Comparison of ENCODE assay signal across 23 cellular contexts in genomic region chr20:316316-317068, GRCh38. TPM values are rescaled to one million over a fixed set of nuclear protein-coding genes. Genes with fewer than 3 reads are reported as not detected.
DNase-seq lines count a peak whose midpoint lies in the region; ATAC-seq and TF ChIP-seq lines count a peak whose summit lies in the region.
"Had no signal": no experiment of that assay in that cellular context is flagged by ENCODE, and none has a peak within 500 bp of the region (broad histone marks: within the 10 kb centered on the region; RNA-seq: fewer than 3 reads in every experiment).

No MANE protein-coding gene starts in this region.

- DNase-seq in AG04450 (ENCODE audit: low read depth, low spot score): no peak
- peak; percentile 53 for DNase-seq in ELR (ENCODE audit: low read depth)
- peak; percentile 73 for DNase-seq in WERI-Rb-1
- peak; percentile 55 to 72 for DNase-seq in foreskin fibroblast
- DNase-seq in T1000 (lab: John Stamatoyannopoulos, UW): no peak
- DNase-seq in lower lobe of right lung: no peak
- no peak for DNase-seq in stimulated activated naive CD8-positive, alpha-beta T cell treated with anti-CD3 and anti-CD28 coated beads, Interleukin-15, amount 100 ng/mL, for 72 hours
- DNase-seq: activated naive CD8-positive, alpha-beta T cell treated with anti-CD3 and anti-CD28 coated beads, Interleukin-2, amount 10 ng/mL, durations not matched to agents 7 days and 5 days; effector CD8-positive, alpha-beta T cell; glutamatergic neuron; MV-4-11; NCI-H1694; NCI-H2171; NCI-H526; T-helper 1 cell; upper lobe of left lung had no signal

- H3K27ac ChIP-seq in AG04450 (ENCODE audit: low read depth, low read length) (peak overlapping the region; percentile 80), WERI-Rb-1 (peak overlapping the region; percentile 61), lower lobe of right lung (no peak overlapping the region)
- H3K27ac ChIP-seq: SJSA1, upper lobe of left lung had no signal

- ATAC-seq in GM19395 (IDR thresholded peaks at IDR 0.05; ENCODE audit: unreplicated experiment) (no peak), lower lobe of right lung (no peak)
- no peak for ATAC-seq in stimulated activated naive CD8-positive, alpha-beta T cell treated with anti-CD3 and anti-CD28 coated beads, Interleukin-15, amount 100 ng/mL, for 72 hours

- peaks cover 6% of the 10 kb centered on the region for H3K4me1 Mint-ChIP-seq in stimulated activated naive CD8-positive, alpha-beta T cell treated with anti-CD3 and anti-CD28 coated beads, Interleukin-15, amount 100 ng/mL, for 72 hours

- no peaks in the 10 kb centered on the region for H3K27me3 Mint-ChIP-seq in stimulated activated naive CD8-positive, alpha-beta T cell treated with anti-CD3 and anti-CD28 coated beads, Interleukin-15, amount 100 ng/mL, for 72 hours
- H3K27me3 Mint-ChIP-seq: activated naive CD8-positive, alpha-beta T cell treated with anti-CD3 and anti-CD28 coated beads, Interleukin-2, amount 10 ng/mL, durations not matched to agents 7 days and 5 days had no signal

- H3K4me1 ChIP-seq in lower lobe of right lung: no peaks in the 10 kb centered on the region
- H3K4me1 ChIP-seq: upper lobe of left lung had no signal

- CTCF ChIA-PET in AG04450 (lab: Charles Lee): interaction anchor here (0.6 kb wide), 1 partner anchor 14 kb away, joined by 3 read pairs; no protein-coding TSS in a partner anchor

- no peak for TF ChIP-seq CTCF in AG04450 (IDR thresholded peaks at IDR 0.05; ENCODE audit: low read depth, low read length)
- no peak for TF ChIP-seq CTCF in WERI-Rb-1 (IDR thresholded peaks at IDR 0.05; ENCODE audit: low read depth, low read length)
- TF ChIP-seq CTCF in foreskin fibroblast (IDR thresholded peaks at IDR 0.05; ENCODE audit: low read depth, low read length): no peak
- no peak for TF ChIP-seq CTCF in lower lobe of right lung (IDR thresholded peaks at IDR 0.05)

- H3K27ac Mint-ChIP-seq in stimulated activated naive CD8-positive, alpha-beta T cell treated with anti-CD3 and anti-CD28 coated beads, Interleukin-15, amount 100 ng/mL, for 72 hours: no peak overlapping the region
- H3K27ac Mint-ChIP-seq: activated naive CD8-positive, alpha-beta T cell treated with anti-CD3 and anti-CD28 coated beads, Interleukin-2, amount 10 ng/mL, durations not matched to agents 7 days and 5 days; progenitor cell of endocrine pancreas had no signal

- POLR2A ChIA-PET in AG04450 (lab: Yijun Ruan, JAX): interaction anchor here (0.7 to 1.0 kb wide), 2 partner anchors 12 to 18 kb away, joined by 4 to 7 read pairs; no protein-coding TSS in a partner anchor

- intact Hi-C loops in lower lobe of right lung (cut with DNase I): no loop called here

- H3K27me3 ChIP-seq in AG04450 (ENCODE audit: control insufficient read depth, insufficient read depth, low read length): no peaks in the 10 kb centered on the region
- no peaks in the 10 kb centered on the region for H3K27me3 ChIP-seq in WERI-Rb-1 (ENCODE audit: insufficient read depth, low read depth, severe bottlenecking)
- no peaks in the 10 kb centered on the region for H3K27me3 ChIP-seq in lower lobe of right lung (ENCODE audit: low read depth)
- H3K27me3 ChIP-seq: SJSA1, upper lobe of left lung had no signal

- H3K4me3 ChIP-seq in AG04450 (ENCODE audit: low read depth, low read length) (no peak overlapping the region), WERI-Rb-1 (ENCODE audit: low read depth, low read length) (no peak overlapping the region), foreskin fibroblast (ENCODE audit: low read depth in 1 of 2, low read length in 2 of 2) (no peak overlapping the region), lower lobe of right lung (no peak overlapping the region)
- H3K4me3 ChIP-seq: SJSA1, upper lobe of left lung had no signal

- H3K36me3 ChIP-seq in WERI-Rb-1: no peaks in the 10 kb centered on the region
- no peaks in the 10 kb centered on the region for H3K36me3 ChIP-seq in lower lobe of right lung
- H3K36me3 ChIP-seq: SJSA1, upper lobe of left lung had no signal

- no peaks in the 10 kb centered on the region for H3K9me3 ChIP-seq in AG04450 (ENCODE audit: control insufficient read depth, insufficient read depth, low read length)
- no peaks in the 10 kb centered on the region for H3K9me3 ChIP-seq in WERI-Rb-1 (ENCODE audit: severe bottlenecking)
- no peaks in the 10 kb centered on the region for H3K9me3 ChIP-seq in lower lobe of right lung
- H3K9me3 ChIP-seq: SJSA1, upper lobe of left lung had no signal

- H3K9me3 Mint-ChIP-seq in stimulated activated naive CD8-positive, alpha-beta T cell treated with anti-CD3 and anti-CD28 coated beads, Interleukin-15, amount 100 ng/mL, for 72 hours: no peaks in the 10 kb centered on the region
- H3K9me3 Mint-ChIP-seq: activated naive CD8-positive, alpha-beta T cell treated with anti-CD3 and anti-CD28 coated beads, Interleukin-2, amount 10 ng/mL, durations not matched to agents 7 days and 5 days had no signal

- no peak overlapping the region for H3K4me3 Mint-ChIP-seq in stimulated activated naive CD8-positive, alpha-beta T cell treated with anti-CD3 and anti-CD28 coated beads, Interleukin-15, amount 100 ng/mL, for 72 hours
- H3K4me3 Mint-ChIP-seq: activated naive CD8-positive, alpha-beta T cell treated with anti-CD3 and anti-CD28 coated beads, Interleukin-2, amount 10 ng/mL, durations not matched to agents 7 days and 5 days had no signal

RNA-seq across cellular contexts. Expression of gene SOX12, which starts 8.9 kb away (rescaled TPM):
- 3.8 and 4.6 TPM in 2 replicates for polyA plus RNA-seq in AG04450 (2011; rRNA removed)
- polyA minus RNA-seq in AG04450 (2011; rRNA and poly(A)+ RNA removed): 4.6 TPM in 2 replicates
- total RNA-seq in lower lobe of right lung: 9.8 TPM

RNA-seq across cellular contexts. Expression of gene ZCCHC3, which starts 19.1 kb away (rescaled TPM):
- polyA plus RNA-seq in AG04450 (2011; rRNA removed): 14.0 and 15.4 TPM in 2 replicates
- 13.2 and 14.7 TPM in 2 replicates for polyA minus RNA-seq in AG04450 (2011; rRNA and poly(A)+ RNA removed)
- total RNA-seq in lower lobe of right lung: 15.6 TPM

RNA-seq across cellular contexts. Expression of gene C20orf96, which starts 25.9 kb away (rescaled TPM):
- 12.9 and 13.7 TPM in 2 replicates for polyA plus RNA-seq in AG04450 (2011; rRNA removed)
- polyA minus RNA-seq in AG04450 (2011; rRNA and poly(A)+ RNA removed): 8.0 and 8.9 TPM in 2 replicates
- total RNA-seq in lower lobe of right lung: 11.6 TPM

RNA-seq across cellular contexts. Expression of gene NRSN2, which starts 30.4 kb away (rescaled TPM):
- 35.6 and 43.3 TPM in 2 replicates for polyA plus RNA-seq in AG04450 (2011; rRNA removed)
- polyA minus RNA-seq in AG04450 (2011; rRNA and poly(A)+ RNA removed): 27.3 and 34.1 TPM in 2 replicates
- 17.3 TPM for total RNA-seq in lower lobe of right lung

RNA-seq across cellular contexts. Expression of gene DEFB132, which starts 59.0 kb away (rescaled TPM):
- polyA plus RNA-seq in AG04450 (2011; rRNA removed): not detected in 2 replicates
- not detected in 2 replicates for polyA minus RNA-seq in AG04450 (2011; rRNA and poly(A)+ RNA removed)
- total RNA-seq in lower lobe of right lung: not detected
- total RNA-seq: A673; activated naive CD8-positive, alpha-beta T cell treated with anti-CD3 and anti-CD28 coated beads, Interleukin-2, amount 10 ng/mL, durations not matched to agents 7 days and 5 days; G401; lung microvascular endothelial cell; progenitor cell of endocrine pancreas; SJSA1; upper lobe of left lung had no signal
- polyA plus RNA-seq: esophagus had no signal

Comparison
In these comparisons a context has a peak if more than half of its experiments do, and no peak if none do; other contexts are left out.
1. DNase-seq: peak in ELR (single experiment), WERI-Rb-1 (single experiment) and foreskin fibroblast (2 of 2); none in AG04450 (single experiment), T1000 (single experiment), lower lobe of right lung (single experiment) and stimulated activated naive CD8-positive, alpha-beta T cell treated with anti-CD3 and anti-CD28 coated beads, Interleukin-15, amount 100 ng/mL, for 72 hours (0 of 2).